In genomic region chr17:740240-741055, GRCh38 we compare ENCODE assay signal across 8 cellular contexts.
A peak's percentile ranks its signal among the peaks of the same experiment; 100 is the strongest.
DNase-seq lines count a peak whose midpoint lies in the region; ATAC-seq and TF ChIP-seq lines count a peak whose summit lies in the region.

No MANE protein-coding gene starts in this region.

- DNase-seq in CD1c-positive myeloid dendritic cell (ENCODE audit: extremely low spot score) (peak; percentile 93), NCI-H2171 treated with DMSO at 0.1 percent for 48 hours (lab: John Stamatoyannopoulos, UW) (no peak), DMS 273 treated with DMSO at 0.1 percent for 48 hours (lab: John Stamatoyannopoulos, UW) (no peak)

- H3K4me3 Mint-ChIP-seq in activated naive CD8-positive, alpha-beta T cell: peak overlapping the region; percentile 36
- peak overlapping the region; percentile 28 for H3K4me3 Mint-ChIP-seq in stimulated activated memory B cell treated with anti-CD40 and anti-IgM and Interleukin-4, amounts not matched to agents 10 μg/mL and 1 μg/mL and 100 μg/mL, for 72 hours

- H3K4me1 Mint-ChIP-seq in activated naive CD8-positive, alpha-beta T cell (ENCODE audit: low read depth): peaks cover 22% of the 10 kb centered on the region
- H3K4me1 Mint-ChIP-seq in stimulated activated memory B cell treated with anti-CD40 and anti-IgM and Interleukin-4, amounts not matched to agents 10 μg/mL and 1 μg/mL and 100 μg/mL, for 72 hours: peaks cover 20% of the 10 kb centered on the region

- peak; percentile 24 for ATAC-seq in GM19468 (IDR thresholded peaks at IDR 0.05; ENCODE audit: extremely low read depth, unreplicated experiment)
- peak; percentile 73 for ATAC-seq in HG03521 (IDR thresholded peaks at IDR 0.05; ENCODE audit: unreplicated experiment)
- peak; percentile 99 for ATAC-seq in stimulated activated memory B cell treated with anti-CD40 and anti-IgM and Interleukin-4, amounts not matched to agents 10 μg/mL and 1 μg/mL and 100 μg/mL, for 72 hours
- ATAC-seq in SK-N-SH treated with all-trans-retinoic acid at 6 μM for 48 hours: no peak

- H3K27ac Mint-ChIP-seq in activated naive CD8-positive, alpha-beta T cell: peak overlapping the region; percentile 16
- peak overlapping the region; percentile 64 for H3K27ac Mint-ChIP-seq in stimulated activated memory B cell treated with anti-CD40 and anti-IgM and Interleukin-4, amounts not matched to agents 10 μg/mL and 1 μg/mL and 100 μg/mL, for 72 hours

- H3K27me3 Mint-ChIP-seq in activated naive CD8-positive, alpha-beta T cell: no peaks in the 10 kb centered on the region
- no peaks in the 10 kb centered on the region for H3K27me3 Mint-ChIP-seq in stimulated activated memory B cell treated with anti-CD40 and anti-IgM and Interleukin-4, amounts not matched to agents 10 μg/mL and 1 μg/mL and 100 μg/mL, for 72 hours

- H3K9me3 Mint-ChIP-seq in activated naive CD8-positive, alpha-beta T cell (ENCODE audit: low read depth): no peaks in the 10 kb centered on the region
- H3K9me3 Mint-ChIP-seq in stimulated activated memory B cell treated with anti-CD40 and anti-IgM and Interleukin-4, amounts not matched to agents 10 μg/mL and 1 μg/mL and 100 μg/mL, for 72 hours: no peaks in the 10 kb centered on the region

- H3K36me3 Mint-ChIP-seq in activated naive CD8-positive, alpha-beta T cell: peaks cover 6% of the 10 kb centered on the region
- H3K36me3 Mint-ChIP-seq in stimulated activated memory B cell treated with anti-CD40 and anti-IgM and Interleukin-4, amounts not matched to agents 10 μg/mL and 1 μg/mL and 100 μg/mL, for 72 hours: peaks cover 39% of the 10 kb centered on the region

TF ChIP-seq in SK-N-SH treated with all-trans-retinoic acid at 6 μM for 48 hours, 23 proteins besides CTCF, POLR2A, EP300 and RAD21:
- no peak for TF ChIP-seq ESRRG (CRISPR knock-in tag; IDR thresholded peaks at IDR 0.05)
- no peak for TF ChIP-seq CREB5 (CRISPR knock-in tag; IDR thresholded peaks at IDR 0.05; ENCODE audit: low read depth)
- no peak for TF ChIP-seq SNAI2 (CRISPR knock-in tag; IDR thresholded peaks at IDR 0.05)
- no peak for TF ChIP-seq ISL1 (CRISPR knock-in tag; IDR thresholded peaks at IDR 0.05)
- TF ChIP-seq PATZ1 (CRISPR knock-in tag; IDR thresholded peaks at IDR 0.05; ENCODE audit: borderline replicate concordance): no peak
- TF ChIP-seq ZC3H10 (CRISPR knock-in tag; IDR thresholded peaks at IDR 0.05): no peak
- TF ChIP-seq ZNF565 (CRISPR knock-in tag; conservative IDR thresholded peaks at IDR 0.05; ENCODE audit: low read depth): no peak
- no peak for TF ChIP-seq RARB (CRISPR knock-in tag; IDR thresholded peaks at IDR 0.05)
- TF ChIP-seq TCF4 (CRISPR knock-in tag; IDR thresholded peaks at IDR 0.05; ENCODE audit: borderline replicate concordance): no peak
- no peak for TF ChIP-seq ZNF70 (CRISPR knock-in tag; IDR thresholded peaks at IDR 0.05)
